Comparison of ENCODE assay signal across 13 cellular contexts in the genomic region with DNA sequence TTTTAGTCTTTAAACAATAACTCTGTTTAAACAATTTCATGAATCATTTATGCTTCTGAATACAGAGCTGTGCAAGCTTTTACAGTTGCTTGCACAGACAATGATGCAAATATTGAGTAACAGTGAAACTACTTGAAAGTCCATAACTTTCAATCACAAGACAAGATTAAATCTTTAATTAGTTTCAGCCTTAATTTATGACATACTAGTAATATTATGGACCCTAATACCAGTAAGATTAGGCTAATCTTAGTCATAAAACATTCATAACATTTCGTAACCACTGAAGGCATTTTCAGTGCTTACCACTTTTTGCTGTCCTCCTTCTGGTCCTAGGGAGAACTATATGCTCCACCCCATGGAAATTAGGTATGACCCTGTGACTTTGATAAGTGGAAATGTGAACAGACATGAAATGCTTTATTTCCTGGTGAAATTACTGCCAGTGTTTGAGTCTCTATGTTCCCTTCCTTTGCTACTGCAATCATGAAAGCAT. TPM values are rescaled to one million over a fixed set of nuclear protein-coding genes. Genes with fewer than 3 reads are reported as not detected.
A peak's percentile ranks its signal among the peaks of the same experiment; 100 is the strongest.
DNase-seq lines count a peak whose midpoint lies in the region; ATAC-seq and TF ChIP-seq lines count a peak whose summit lies in the region.
"Had no signal": no experiment of that assay in that cellular context is flagged by ENCODE, and none has a peak within 500 bp of the region (broad histone marks: within the 10 kb centered on the region; RNA-seq: fewer than 3 reads in every experiment).

No MANE protein-coding gene starts in this region.

- H3K79me2 ChIP-seq in SK-N-SH (ENCODE audit: insufficient read depth) = no peaks in the 10 kb centered on the region

- H3K9me3 Mint-ChIP-seq in activated T-helper 2 cell treated with anti-CD3 and anti-CD28 coated beads, Interferon-gamma antibody, Interleukin-2, Interleukin-4, amounts not matched to agents 10 μg/mL and 5 μg/mL and 100 μg/mL, durations not matched to agents 14 hours and 24 hours and 36 hours = no peaks in the 10 kb centered on the region
- H3K9me3 Mint-ChIP-seq: activated T-helper 1 cell treated with anti-CD3 and anti-CD28 coated beads, Interleukin-12 subunit alpha, Interleukin-12 subunit beta, Interleukin-2, Interleukin-4 antibody, amounts not matched to agents 30 ng/mL and 10 ng/mL and 1 ng/mL, durations not matched to agents 14 hours and 24 hours and 36 hours; naive B cell had no signal

- no peak overlapping the region for H3K4me3 Mint-ChIP-seq in activated T-helper 2 cell treated with anti-CD3 and anti-CD28 coated beads, Interferon-gamma antibody, Interleukin-2, Interleukin-4, amounts not matched to agents 10 μg/mL and 5 μg/mL and 100 μg/mL, durations not matched to agents 14 hours and 24 hours and 36 hours (ENCODE audit: low read depth)
- H3K4me3 Mint-ChIP-seq: activated T-helper 1 cell treated with anti-CD3 and anti-CD28 coated beads, Interleukin-12 subunit alpha, Interleukin-12 subunit beta, Interleukin-2, Interleukin-4 antibody, amounts not matched to agents 30 ng/mL and 10 ng/mL and 1 ng/mL, durations not matched to agents 14 hours and 24 hours and 36 hours had no signal

- no peaks in the 10 kb centered on the region for H4K20me1 ChIP-seq in SK-N-SH (ENCODE audit: insufficient read depth)

- TF ChIP-seq EP300 in SK-N-SH (IDR thresholded peaks at IDR 0.05; ENCODE audit: borderline replicate concordance in 1 of 2, low read depth in 1 of 2, low read length in 1 of 2) = no peak

- H3K27me3 ChIP-seq in SK-N-SH (ENCODE audit: insufficient read depth) (no peaks in the 10 kb centered on the region), subcutaneous abdominal adipose tissue (ENCODE audit: control insufficient read depth in 5 of 5, insufficient read depth in 4 of 5, low read length in 5 of 5) (no peaks in the 10 kb centered on the region)
- H3K27me3 ChIP-seq: brain microvascular endothelial cell, upper lobe of left lung had no signal

- H3K4me1 Mint-ChIP-seq in activated T-helper 2 cell treated with anti-CD3 and anti-CD28 coated beads, Interferon-gamma antibody, Interleukin-2, Interleukin-4, amounts not matched to agents 10 μg/mL and 5 μg/mL and 100 μg/mL, durations not matched to agents 14 hours and 24 hours and 36 hours (ENCODE audit: low read depth) = peaks cover 5% of the 10 kb centered on the region

- H3K9ac ChIP-seq in SK-N-SH = no peak overlapping the region
- peak overlapping the region in 1 of 5 donors; percentile 6 for H3K9ac ChIP-seq in subcutaneous abdominal adipose tissue (ENCODE audit: low read length in 5 of 5)

- H2AFZ ChIP-seq in SK-N-SH (ENCODE audit: low read depth) = no peak overlapping the region

- no peak for ATAC-seq in SK-N-SH treated with all-trans-retinoic acid at 6 μM for 48 hours

- no peak overlapping the region for H3K27ac ChIP-seq in SK-N-SH (ENCODE audit: low read depth in 2 of 2, low read length in 1 of 2)
- no peak overlapping the region for H3K27ac ChIP-seq in RWPE1
- peak overlapping the region; percentile 95 for H3K27ac ChIP-seq in subcutaneous abdominal adipose tissue (ENCODE audit: low read depth, low read length)
- H3K27ac ChIP-seq: brain microvascular endothelial cell had no signal

- no peak for TF ChIP-seq RAD21 in SK-N-SH (IDR thresholded peaks at IDR 0.05; ENCODE audit: low read length)

- H3K4me3 ChIP-seq in SK-N-SH (ENCODE audit: low read depth in 2 of 2, low read length in 1 of 2) (no peak overlapping the region), foreskin fibroblast (ENCODE audit: low read depth in 1 of 2, low read length in 2 of 2) (no peak overlapping the region), subcutaneous abdominal adipose tissue (ENCODE audit: low read depth in 1 of 5, low read length in 5 of 5) (no peak overlapping the region)
- H3K4me3 ChIP-seq: upper lobe of left lung had no signal

- H3K4me1 ChIP-seq in SK-N-SH (ENCODE audit: control insufficient read depth in 1 of 2, insufficient read depth in 2 of 2, low read depth in 1 of 2, low read length in 1 of 2) (peaks cover 10 to 19% of the 10 kb centered on the region in 2 experiments; a peak in 3 of 4 replicates), subcutaneous abdominal adipose tissue (ENCODE audit: control insufficient read depth in 5 of 5, insufficient read depth in 5 of 5, low read length in 5 of 5) (peaks cover 2 to 36% (median 23%) of the 10 kb centered on the region in 5 donors)

- H3K36me3 ChIP-seq in SK-N-SH (replicated peaks in 1 of 2; ENCODE audit: control insufficient read depth in 1 of 2, insufficient read depth in 2 of 2, low read length in 1 of 2) (no peaks in the 10 kb centered on the region), subcutaneous abdominal adipose tissue (ENCODE audit: control insufficient read depth in 5 of 5, insufficient read depth in 5 of 5, low read length in 5 of 5) (no peaks in the 10 kb centered on the region)
- H3K36me3 ChIP-seq: brain microvascular endothelial cell, upper lobe of left lung had no signal

- H3F3A ChIP-seq in SK-N-SH (replicated peaks; ENCODE audit: insufficient read depth) = peaks cover 10% of the 10 kb centered on the region

- POLR2A ChIA-PET in SK-N-SH (lab: Yijun Ruan, JAX) (no interaction called here), RWPE1 (lab: Yijun Ruan, JAX; ENCODE audit: low non-redundant PET) (interaction anchor here (0.6 to 0.7 kb wide), 2 partner anchors 17 to 88 kb away, joined by 3 to 4 read pairs; no protein-coding TSS in a partner anchor)

- 82% methylated on average over 1 of the region's 1 CpG for WGBS in SK-N-SH (ENCODE audit: low lambda C conversion rate)

- H3K27ac Mint-ChIP-seq in activated T-helper 2 cell treated with anti-CD3 and anti-CD28 coated beads, Interferon-gamma antibody, Interleukin-2, Interleukin-4, amounts not matched to agents 10 μg/mL and 5 μg/mL and 100 μg/mL, durations not matched to agents 14 hours and 24 hours and 36 hours = no peak overlapping the region
- H3K27ac Mint-ChIP-seq: activated T-helper 1 cell treated with anti-CD3 and anti-CD28 coated beads, Interleukin-12 subunit alpha, Interleukin-12 subunit beta, Interleukin-2, Interleukin-4 antibody, amounts not matched to agents 30 ng/mL and 10 ng/mL and 1 ng/mL, durations not matched to agents 14 hours and 24 hours and 36 hours had no signal

- H3K9me3 ChIP-seq in SK-N-SH (no peaks in the 10 kb centered on the region), subcutaneous abdominal adipose tissue (ENCODE audit: control insufficient read depth in 5 of 5, low read length in 5 of 5) (no peaks in the 10 kb centered on the region)
- H3K9me3 ChIP-seq: upper lobe of left lung had no signal

- intact Hi-C loops in activated T-helper 2 cell treated with anti-CD3 and anti-CD28 coated beads, Interferon-gamma antibody, Interleukin-2, Interleukin-4, amounts not matched to agents 10 μg/mL and 5 μg/mL and 100 μg/mL, durations not matched to agents 14 hours and 24 hours and 36 hours (cut with micrococcal nuclease) = loop anchor here (5.0 kb wide), 1 partner anchor 69 kb away; no protein-coding TSS in a partner anchor

- CTCF ChIA-PET in SK-N-SH (lab: Yijun Ruan, JAX) = interaction anchor here (1.9 to 2.4 kb wide), 2 partner anchors 22 to 47 kb away, joined by 4 to 15 read pairs; no protein-coding TSS in a partner anchor
- CTCF ChIA-PET in RWPE1 (lab: Yijun Ruan, JAX) = no interaction called here

- TF ChIP-seq CTCF in SK-N-SH (IDR thresholded peaks at IDR 0.05) (no peak), RWPE1 (conservative IDR thresholded peaks at IDR 0.05; ENCODE audit: low read depth) (no peak), foreskin fibroblast (IDR thresholded peaks at IDR 0.05; ENCODE audit: low read depth, low read length) (no peak)

- DNase-seq in SK-N-SH = no peak
- peak; percentile 20 for DNase-seq in RWPE1 (ENCODE audit: low spot score)
- peak; percentile 32 to 70 for DNase-seq in foreskin fibroblast
- no peak for DNase-seq in central memory CD4-positive, alpha-beta T cell
- DNase-seq in NCI-H1417 treated with DMSO at 0.1 percent for 48 hours (lab: John Stamatoyannopoulos, UW) = no peak
- no peak for DNase-seq in activated T-helper 2 cell treated with anti-CD3 and anti-CD28 coated beads, Interferon-gamma antibody, Interleukin-2, Interleukin-4, amounts not matched to agents 10 μg/mL and 5 μg/mL and 100 μg/mL, durations not matched to agents 14 hours and 24 hours and 36 hours (ENCODE audit: low spot score)
- DNase-seq: activated CD4-positive, alpha-beta T cell treated with anti-CD3 and anti-CD28 coated beads for 1 hour; brain microvascular endothelial cell; naive B cell; upper lobe of left lung had no signal

- peaks cover 48% of the 10 kb centered on the region for H3K27me3 Mint-ChIP-seq in activated T-helper 2 cell treated with anti-CD3 and anti-CD28 coated beads, Interferon-gamma antibody, Interleukin-2, Interleukin-4, amounts not matched to agents 10 μg/mL and 5 μg/mL and 100 μg/mL, durations not matched to agents 14 hours and 24 hours and 36 hours (ENCODE audit: low read depth)
- H3K27me3 Mint-ChIP-seq: naive B cell had no signal

- no peaks in the 10 kb centered on the region for H3K36me3 Mint-ChIP-seq in activated T-helper 2 cell treated with anti-CD3 and anti-CD28 coated beads, Interferon-gamma antibody, Interleukin-2, Interleukin-4, amounts not matched to agents 10 μg/mL and 5 μg/mL and 100 μg/mL, durations not matched to agents 14 hours and 24 hours and 36 hours (ENCODE audit: low read depth)
- H3K36me3 Mint-ChIP-seq: naive B cell had no signal

- no peaks in the 10 kb centered on the region for H3K9me2 ChIP-seq in SK-N-SH

- H3K4me2 ChIP-seq in SK-N-SH = no peak overlapping the region

TF ChIP-seq in SK-N-SH treated with all-trans-retinoic acid at 6 μM for 48 hours, 23 proteins besides CTCF, POLR2A, EP300 and RAD21 (continues in another document):
- TF ChIP-seq ISL1 (CRISPR knock-in tag; IDR thresholded peaks at IDR 0.05) = peak; percentile 97

TF ChIP-seq in SK-N-SH, 30 proteins besides CTCF, POLR2A, EP300 and RAD21 (continues in another document):
- no peak for TF ChIP-seq TEAD4 (IDR thresholded peaks at IDR 0.05; ENCODE audit: borderline replicate concordance, insufficient read depth)
- no peak for TF ChIP-seq POLR2AphosphoS5 (IDR thresholded peaks at IDR 0.05; ENCODE audit: low read depth, low read length)

RNA-seq across cellular contexts. Expression of a gene that starts 1.8 kb away (rescaled TPM):
- 3.1 and 4.9 TPM in 2 replicates for polyA plus RNA-seq in SK-N-SH (2012; rRNA removed)
- polyA plus RNA-seq in SK-N-SH (2012; cell fraction: cytosol; rRNA removed) = 3.3 and 3.7 TPM in 2 replicates
- 3.6 and 5.7 TPM in 2 replicates for polyA plus RNA-seq in SK-N-SH (2012; cell fraction: nucleus; rRNA removed)
- 0.11 and 0.14 TPM in 2 replicates for total RNA-seq in activated T-helper 2 cell treated with anti-CD3 and anti-CD28 coated beads, Interferon-gamma antibody, Interleukin-2, Interleukin-4, amounts not matched to agents 10 μg/mL and 5 μg/mL and 100 μg/mL, durations not matched to agents 14 hours and 24 hours and 36 hours
- total RNA-seq: activated T-helper 1 cell treated with anti-CD3 and anti-CD28 coated beads, Interleukin-12 subunit alpha, Interleukin-12 subunit beta, Interleukin-2, Interleukin-4 antibody, amounts not matched to agents 30 ng/mL and 10 ng/mL and 1 ng/mL, durations not matched to agents 14 hours and 24 hours and 36 hours had no signal

Comparison
In these comparisons a context has a peak if more than half of its experiments do, and no peak if none do; other contexts are left out.
1. DNase-seq: peak in RWPE1 (single experiment) and foreskin fibroblast (2 of 2); none in SK-N-SH (single experiment), central memory CD4-positive, alpha-beta T cell (single experiment), NCI-H1417 treated with DMSO at 0.1 percent for 48 hours (single experiment) and activated T-helper 2 cell treated with anti-CD3 and anti-CD28 coated beads, Interferon-gamma antibody, Interleukin-2, Interleukin-4, amounts not matched to agents 10 μg/mL and 5 μg/mL and 100 μg/mL, durations not matched to agents 14 hours and 24 hours and 36 hours (single experiment).